ENCODE assay signal across 9 cellular contexts in genomic region chr1:150564051-150564991, GRCh38. TPM values are rescaled to one million over a fixed set of nuclear protein-coding genes. Genes with fewer than 3 reads are reported as not detected.
A peak's percentile ranks its signal among the peaks of the same experiment; 100 is the strongest.
DNase-seq lines count a peak whose midpoint lies in the region; ATAC-seq, FAIRE-seq and TF ChIP-seq lines count a peak whose summit lies in the region.
"Had no signal": no experiment of that assay in that cellular context is flagged by ENCODE, and none has a peak within 500 bp of the region (broad histone marks: within the 10 kb centered on the region; RNA-seq: fewer than 3 reads in every experiment).

No MANE protein-coding gene starts in this region.

- H3K4me1 Mint-ChIP-seq in stimulated activated naive CD8-positive, alpha-beta T cell treated with anti-CD3 and anti-CD28 coated beads, Interleukin-15, amount 100 ng/mL, for 72 hours = peaks cover 96% of the 10 kb centered on the region

- H3K36me3 ChIP-seq in iPS-20b (ENCODE audit: insufficient read depth, low read depth, low read length) = no peaks in the 10 kb centered on the region

- H3K36me3 Mint-ChIP-seq in activated naive CD4-positive, alpha-beta T cell treated with anti-CD3 and anti-CD28 coated beads, Interleukin-2, amount 50 U/mL, for 72 hours = peaks cover 0 to 4% of the 10 kb centered on the region in 2 donors

- no peak for ATAC-seq in activated naive CD4-positive, alpha-beta T cell treated with anti-CD3 and anti-CD28 coated beads, Interleukin-2, amount 50 U/mL, for 72 hours
- no peak for ATAC-seq in stimulated activated naive CD8-positive, alpha-beta T cell treated with anti-CD3 and anti-CD28 coated beads, Interleukin-15, amount 100 ng/mL, for 72 hours
- ATAC-seq in GM18868 (IDR thresholded peaks at IDR 0.05; ENCODE audit: unreplicated experiment) = no peak

- no peaks in the 10 kb centered on the region for H3K27me3 ChIP-seq in iPS-20b (ENCODE audit: insufficient read depth, low read length)

- no peaks in the 10 kb centered on the region for H3K27me3 Mint-ChIP-seq in stimulated activated naive CD8-positive, alpha-beta T cell treated with anti-CD3 and anti-CD28 coated beads, Interleukin-15, amount 100 ng/mL, for 72 hours

- no peak for TF ChIP-seq POLR2A in H54 (IDR thresholded peaks at IDR 0.05; ENCODE audit: low read depth, low read length)

- H3K4me3 Mint-ChIP-seq in stimulated activated naive CD8-positive, alpha-beta T cell treated with anti-CD3 and anti-CD28 coated beads, Interleukin-15, amount 100 ng/mL, for 72 hours = peak overlapping the region; percentile 95 to 99

- H3K27ac Mint-ChIP-seq in activated naive CD4-positive, alpha-beta T cell treated with anti-CD3 and anti-CD28 coated beads, Interleukin-2, amount 50 U/mL, for 72 hours = peak overlapping the region; percentile 100
- H3K27ac Mint-ChIP-seq in stimulated activated naive CD8-positive, alpha-beta T cell treated with anti-CD3 and anti-CD28 coated beads, Interleukin-15, amount 100 ng/mL, for 72 hours = peak overlapping the region; percentile 99 to 100

- H3K27ac ChIP-seq in iPS-20b (ENCODE audit: low read length) = peak overlapping the region; percentile 58

- H3K4me3 ChIP-seq in iPS-20b (ENCODE audit: low read length) = no peak overlapping the region

- peaks cover 51% of the 10 kb centered on the region for H3K4me1 ChIP-seq in iPS-20b (ENCODE audit: insufficient read depth, low read length)

- peak; percentile 98 for DNase-seq in DMS 273 (lab: John Stamatoyannopoulos, UW; ENCODE audit: unreplicated experiment)
- DNase-seq in DMS 273 treated with DMSO at 0.1 percent for 48 hours (lab: John Stamatoyannopoulos, UW) = no peak
- DNase-seq in activated naive CD4-positive, alpha-beta T cell treated with anti-CD3 and anti-CD28 coated beads, Interleukin-2, amount 50 U/mL, for 72 hours (ENCODE audit: low spot score in 2 of 2) = no peak
- peak in 1 of 2 donors; percentile 37 for DNase-seq in stimulated activated naive CD8-positive, alpha-beta T cell treated with anti-CD3 and anti-CD28 coated beads, Interleukin-15, amount 100 ng/mL, for 72 hours
- DNase-seq in NCI-H1417 (lab: John Stamatoyannopoulos, UW) = no peak
- no peak for DNase-seq in H54 (ENCODE audit: insufficient read length, low spot score)

- no peaks in the 10 kb centered on the region for H3K9me3 Mint-ChIP-seq in activated naive CD4-positive, alpha-beta T cell treated with anti-CD3 and anti-CD28 coated beads, Interleukin-2, amount 50 U/mL, for 72 hours
- H3K9me3 Mint-ChIP-seq in stimulated activated naive CD8-positive, alpha-beta T cell treated with anti-CD3 and anti-CD28 coated beads, Interleukin-15, amount 100 ng/mL, for 72 hours = no peaks in the 10 kb centered on the region

- H3K9me3 ChIP-seq in iPS-20b (ENCODE audit: insufficient read depth, low read depth, low read length) = no peaks in the 10 kb centered on the region

- H3K9ac ChIP-seq in iPS-20b (ENCODE audit: low read depth, low read length) = peak overlapping the region; percentile 5; the same call in 1 of the 2 replicates

- no peak for FAIRE-seq in H54 (lab: Jason Lieb, UNC)
- FAIRE-seq: A204.1 had no signal

RNA-seq across cellular contexts. Expression of gene MCL1, which starts 15.1 kb away (rescaled TPM):
- total RNA-seq in activated naive CD4-positive, alpha-beta T cell treated with anti-CD3 and anti-CD28 coated beads, Interleukin-2, amount 50 U/mL, for 72 hours = 100 to 1,000 TPM; 277 to 307 TPM

RNA-seq across cellular contexts. Expression of gene ADAMTSL4, which starts 15.1 kb away (rescaled TPM):
- total RNA-seq in activated naive CD4-positive, alpha-beta T cell treated with anti-CD3 and anti-CD28 coated beads, Interleukin-2, amount 50 U/mL, for 72 hours = 1 to 10 TPM in 1 of 2 donors, under 1 TPM in 1; 0.96 to 2.9 TPM

RNA-seq across cellular contexts. Expression of gene FALEC, which starts 48.8 kb away (rescaled TPM):
- under 1 TPM; 0.66 to 0.89 TPM for total RNA-seq in activated naive CD4-positive, alpha-beta T cell treated with anti-CD3 and anti-CD28 coated beads, Interleukin-2, amount 50 U/mL, for 72 hours

RNA-seq across cellular contexts. Expression of gene ECM1, which starts 56.4 kb away (rescaled TPM):
- 1 to 10 TPM; 1.3 to 1.6 TPM for total RNA-seq in activated naive CD4-positive, alpha-beta T cell treated with anti-CD3 and anti-CD28 coated beads, Interleukin-2, amount 50 U/mL, for 72 hours
